8 cellular contexts compared by ENCODE assay signal in the genomic region with DNA sequence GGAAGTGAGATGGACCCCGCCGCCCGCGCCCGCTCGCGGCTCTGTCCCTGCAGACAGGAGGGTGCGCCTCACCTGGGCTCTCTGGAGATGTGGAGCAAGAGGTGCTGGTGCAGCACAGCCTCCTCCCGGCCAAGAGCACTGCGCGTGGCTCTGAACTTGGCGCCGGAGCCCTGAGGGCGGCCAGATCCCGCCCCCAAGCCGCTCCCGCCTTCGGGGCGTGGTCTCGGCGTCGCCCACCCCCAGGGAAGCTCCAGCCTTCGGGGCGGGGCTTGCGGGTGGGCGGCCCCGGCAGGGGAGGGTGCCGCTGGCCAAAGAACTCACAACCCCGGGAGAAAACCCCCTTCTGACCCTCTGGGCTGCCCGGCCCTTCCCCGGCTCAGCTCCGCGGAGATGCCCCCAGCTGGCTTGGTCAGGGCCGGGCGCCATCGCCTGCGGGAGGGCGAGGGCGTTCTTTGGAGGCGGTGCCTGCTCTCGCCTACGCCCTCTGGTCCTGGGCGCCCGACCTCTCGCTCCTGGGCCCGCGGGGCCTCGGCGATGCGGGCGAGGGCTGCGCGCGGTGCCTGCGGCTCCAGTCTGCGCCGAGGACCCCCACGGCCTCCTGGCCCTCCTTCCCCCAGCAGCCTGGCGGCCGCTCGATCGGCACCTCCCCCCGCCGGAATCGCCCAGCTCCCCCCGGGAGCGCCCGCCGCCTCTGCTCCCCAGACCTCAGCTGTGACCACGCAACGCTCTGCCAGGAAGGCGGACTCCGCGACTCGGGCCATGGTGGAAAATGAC. TPM values are rescaled to one million over a fixed set of nuclear protein-coding genes. Genes with fewer than 3 reads are reported as not detected.
DNase-seq lines count a peak whose midpoint lies in the region; ATAC-seq and TF ChIP-seq lines count a peak whose summit lies in the region.

Gene ZNF488, minus strand, starts transcription at position 146 of the 774 bp plus-strand sequence. CDS start 15,464 bp downstream, outside the sequence.

- H3K27ac Mint-ChIP-seq in nephron progenitor cell = no peak within 1 kb of the TSS

- ATAC-seq in GM21723 (IDR thresholded peaks at IDR 0.05; ENCODE audit: unreplicated experiment) (peak; percentile 98), RWPE2 (ENCODE audit: low read depth) (peak; percentile 90)

- H3K27me3 Mint-ChIP-seq in nephron progenitor cell (ENCODE audit: low read depth, poor library complexity) = peaks cover 74% of the 10 kb centered on the region

- H3K4me3 Mint-ChIP-seq in nephron progenitor cell = peak within 1 kb of the TSS; percentile 92

- peak within 1 kb of the TSS; percentile 29 for H3K27ac ChIP-seq in RWPE2 (ENCODE audit: poor library complexity, severe bottlenecking)

- no peaks in the 10 kb centered on the region for H3K27me3 ChIP-seq in RWPE2 (ENCODE audit: insufficient read depth, poor library complexity, severe bottlenecking)

- H3K9me3 Mint-ChIP-seq in nephron progenitor cell = peaks cover 12% of the 10 kb centered on the region

- peaks cover 16% of the 10 kb centered on the region for H3K4me1 Mint-ChIP-seq in nephron progenitor cell

- H3K36me3 Mint-ChIP-seq in nephron progenitor cell (ENCODE audit: low read depth) = no peaks in the 10 kb centered on the region

- peak; percentile 49 for DNase-seq in DMS114 treated with DMSO at 0.1 percent for 48 hours (lab: John Stamatoyannopoulos, UW; ENCODE audit: unreplicated experiment)
- peak; percentile 59 for DNase-seq in Jurkat, Clone E6-1 (ENCODE audit: low read depth, low spot score)
- DNase-seq in RWPE2 (ENCODE audit: low spot score) = no peak
- DNase-seq in activated effector memory CD4-positive, alpha-beta T cell treated with anti-CD3 and anti-CD28 coated beads, Interleukin-2, amount 50 U/mL, for 16 hours = peak; percentile 88
- peak; percentile 51 for DNase-seq in fibroblast of the conjunctiva (ENCODE audit: low read depth)
- peak; percentile 88 for DNase-seq in nephron progenitor cell
- DNase-seq in stimulated activated naive CD4-positive, alpha-beta T cell treated with Interleukin-2 at 50 U/mL for 16 hours (lab: John Stamatoyannopoulos, UW) = peak; percentile 58

- TF ChIP-seq CTCF in RWPE2 (IDR thresholded peaks at IDR 0.05; ENCODE audit: poor library complexity, severe bottlenecking) (no peak), nephron progenitor cell (IDR thresholded peaks at IDR 0.05) (no peak)

- H3K36me3 ChIP-seq in RWPE2 (ENCODE audit: low read depth) = no peaks in the 10 kb centered on the region

- H3K4me1 ChIP-seq in RWPE2 (ENCODE audit: insufficient read depth, poor library complexity, severe bottlenecking) = peaks cover 4% of the 10 kb centered on the region

- H3K4me3 ChIP-seq in Jurkat, Clone E6-1 (ENCODE audit: low read length) = peak within 1 kb of the TSS; percentile 65
- peak within 1 kb of the TSS; percentile 55 for H3K4me3 ChIP-seq in RWPE2 (ENCODE audit: severe bottlenecking)

- H3K9me3 ChIP-seq in RWPE2 (ENCODE audit: severe bottlenecking) = no peaks in the 10 kb centered on the region

RNA-seq across cellular contexts. Expression of gene ZNF488, which starts in this region (rescaled TPM):
- 1.7 TPM for polyA plus RNA-seq in Jurkat, Clone E6-1 (2012; ENCODE audit: insufficient read depth, insufficient read length)
